Comparison of ENCODE assay signal across 1 cellular context in genomic region chr6:134529921-134530320, GRCh38.
TF ChIP-seq lines count a peak whose summit lies in the region.

No MANE protein-coding gene starts in this region.

TF ChIP-seq in HEK293, 187 proteins besides CTCF, POLR2A, EP300 and RAD21 (continued from another document):
- TF ChIP-seq ZNF48 (tag by site-specific recombination; IDR thresholded peaks at IDR 0.05) (no peak), ZNF701 (tag by site-specific recombination; IDR thresholded peaks at IDR 0.05) (no peak), ZNF148 (tag by site-specific recombination; IDR thresholded peaks at IDR 0.05; ENCODE audit: borderline replicate concordance) (no peak), GLIS2 (tag by site-specific recombination; IDR thresholded peaks at IDR 0.05) (no peak), ZNF488 (tag by site-specific recombination; IDR thresholded peaks at IDR 0.05) (peak; percentile 79), ZNF354C (tag by site-specific recombination; IDR thresholded peaks at IDR 0.05; ENCODE audit: borderline replicate concordance, low read depth) (no peak), EGR2 (tag by site-specific recombination; IDR thresholded peaks at IDR 0.05; ENCODE audit: low read depth) (no peak), ZNF239 (tag by site-specific recombination; IDR thresholded peaks at IDR 0.05) (no peak), TCF7L2 (IDR thresholded peaks at IDR 0.05; ENCODE audit: borderline replicate concordance, low read depth, low read length) (no peak), ZNF791 (tag by site-specific recombination; IDR thresholded peaks at IDR 0.05) (no peak), ZNF416 (tag by site-specific recombination; IDR thresholded peaks at IDR 0.05) (no peak), REST (tag by site-specific recombination; IDR thresholded peaks at IDR 0.05) (no peak), ZBTB49 (tag by site-specific recombination; IDR thresholded peaks at IDR 0.05; ENCODE audit: low read depth) (no peak), ZNF707 (tag by site-specific recombination; IDR thresholded peaks at IDR 0.05) (no peak), ZNF362 (tag by site-specific recombination; IDR thresholded peaks at IDR 0.05) (peak; percentile 31; the same call in 1 of the 2 replicates), ZSCAN4 (tag by site-specific recombination; IDR thresholded peaks at IDR 0.05) (no peak), MEIS1 (CRISPR knock-in tag; IDR thresholded peaks at IDR 0.05; ENCODE audit: borderline replicate concordance) (no peak), ZNF24 (tag by site-specific recombination; IDR thresholded peaks at IDR 0.05) (peak; percentile 90), ZSCAN5A (tag by site-specific recombination; IDR thresholded peaks at IDR 0.05) (no peak), BCL6B (tag by site-specific recombination; IDR thresholded peaks at IDR 0.05) (no peak), ZNF37A (tag by site-specific recombination; IDR thresholded peaks at IDR 0.05) (no peak)
